Comparison of ENCODE assay signal across 15 cellular contexts in the genomic region with DNA sequence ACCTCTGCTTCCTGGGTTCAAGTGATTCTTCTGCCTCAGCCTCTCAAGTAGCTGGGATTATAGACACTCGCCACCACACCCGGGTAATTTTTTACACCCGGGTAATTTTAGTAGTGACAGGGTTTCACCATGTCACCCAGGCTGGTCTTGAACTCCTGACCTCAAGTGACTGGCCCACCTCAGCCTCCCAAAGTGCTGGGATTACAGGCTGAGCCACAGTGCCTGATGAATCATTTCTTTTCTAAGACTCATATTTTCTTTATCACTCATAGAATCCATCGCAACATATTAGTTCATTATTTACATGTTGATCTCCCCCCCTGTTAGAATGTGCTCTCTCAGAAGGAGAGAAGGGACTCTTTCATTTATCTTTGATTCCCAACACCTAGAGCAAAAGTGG.
DNase-seq lines count a peak whose midpoint lies in the region; ATAC-seq and TF ChIP-seq lines count a peak whose summit lies in the region.
"Had no signal": no experiment of that assay in that cellular context is flagged by ENCODE, and none has a peak within 500 bp of the region (broad histone marks: within the 10 kb centered on the region; RNA-seq: fewer than 3 reads in every experiment).

No MANE protein-coding gene starts in this region.

- ATAC-seq in HG02571 (IDR thresholded peaks at IDR 0.05; ENCODE audit: unreplicated experiment), result no peak
- no peak for ATAC-seq in HG03521 (IDR thresholded peaks at IDR 0.05; ENCODE audit: unreplicated experiment)
- ATAC-seq: A549, HCT116 had no signal

- H3K27me3 Mint-ChIP-seq in CD8-positive, alpha-beta memory T cell, result peaks cover 0 to 4% of the 10 kb centered on the region in 2 donors
- H3K27me3 Mint-ChIP-seq: CD4-positive, CD25-positive, alpha-beta regulatory T cell had no signal

- no peak for TF ChIP-seq CTCF in brain microvascular endothelial cell (IDR thresholded peaks at IDR 0.05; ENCODE audit: low read depth, low read length, missing control alignments)
- no peak for TF ChIP-seq CTCF in stomach (IDR thresholded peaks at IDR 0.05)

- in situ Hi-C loops in brain microvascular endothelial cell (cut with HindIII; ENCODE audit: low pct_ligation_motif_present, low sequenced_read_pairs), result no loop called here

- H3K36me3 ChIP-seq in brain microvascular endothelial cell (replicated peaks) (no peaks in the 10 kb centered on the region), stomach (no peaks in the 10 kb centered on the region)
- H3K36me3 ChIP-seq in CD8-positive, alpha-beta memory T cell (ENCODE audit: insufficient read depth, low read length), result no peaks in the 10 kb centered on the region

- H3K27ac ChIP-seq in brain microvascular endothelial cell, result no peak overlapping the region
- no peak overlapping the region for H3K27ac ChIP-seq in CD8-positive, alpha-beta memory T cell (ENCODE audit: low read depth, low read length)
- H3K27ac ChIP-seq in stomach, result no peak overlapping the region
- H3K27ac ChIP-seq: A549, SK-N-MC had no signal

- POLR2A ChIA-PET in CD8-positive, alpha-beta memory T cell (lab: Charles Lee), result no interaction called here

- H3K27me3 ChIP-seq in brain microvascular endothelial cell (replicated peaks) (no peaks in the 10 kb centered on the region), stomach (no peaks in the 10 kb centered on the region)
- no peaks in the 10 kb centered on the region for H3K27me3 ChIP-seq in CD8-positive, alpha-beta memory T cell (ENCODE audit: insufficient read depth, low read length, poor library complexity, severe bottlenecking)

- no peaks in the 10 kb centered on the region for H3K9me3 ChIP-seq in CD8-positive, alpha-beta memory T cell (ENCODE audit: low read length)
- H3K9me3 ChIP-seq in stomach, result no peaks in the 10 kb centered on the region
- H3K9me3 ChIP-seq: A549 had no signal

- no peak for TF ChIP-seq EP300 in stomach (IDR thresholded peaks at IDR 0.05)

- no peak overlapping the region for H3K4me3 ChIP-seq in brain microvascular endothelial cell (ENCODE audit: low read depth, low read length)
- no peak overlapping the region for H3K4me3 ChIP-seq in CD8-positive, alpha-beta memory T cell (ENCODE audit: low read length)
- no peak overlapping the region for H3K4me3 ChIP-seq in stomach
- H3K4me3 ChIP-seq: A549, SK-N-MC had no signal

- peaks cover 0 to 5% (median 0%) of the 10 kb centered on the region in 5 donors for H3K9me3 Mint-ChIP-seq in CD8-positive, alpha-beta memory T cell

- CTCF ChIA-PET in CD8-positive, alpha-beta memory T cell (lab: Charles Lee), result no interaction called here

- DNase-seq in Daoy (ENCODE audit: low read depth), result peak; percentile 25
- DNase-seq in HT1080 (ENCODE audit: low read depth), result peak; percentile 45
- peak; percentile 56 for DNase-seq in brain microvascular endothelial cell
- DNase-seq in iris pigment epithelial cell (ENCODE audit: low read depth), result peak; percentile 36
- DNase-seq in CD8-positive, alpha-beta memory T cell, result no peak
- DNase-seq in stomach, result no peak
- DNase-seq: AML-193; CD4-positive, CD25-positive, alpha-beta regulatory T cell; DMS79; NCI-H1092 had no signal

- no peak for TF ChIP-seq POLR2A in stomach (IDR thresholded peaks at IDR 0.05)

- no peak overlapping the region for H3K4me3 Mint-ChIP-seq in CD8-positive, alpha-beta memory T cell
- H3K4me3 Mint-ChIP-seq: CD4-positive, CD25-positive, alpha-beta regulatory T cell had no signal

- H3K36me3 Mint-ChIP-seq in CD8-positive, alpha-beta memory T cell, result no peaks in the 10 kb centered on the region
- H3K36me3 Mint-ChIP-seq: CD4-positive, CD25-positive, alpha-beta regulatory T cell had no signal

- WGBS in stomach, 5 donors, result 84 to 93% (median 89%) methylated on average over 4 of the region's 4 CpGs

- intact Hi-C loops in stomach (cut with DNase I; ENCODE audit: low total_unique reads), result no loop called here

- H3K4me1 ChIP-seq in CD8-positive, alpha-beta memory T cell (ENCODE audit: insufficient read depth, low read length), result no peaks in the 10 kb centered on the region
- no peaks in the 10 kb centered on the region for H3K4me1 ChIP-seq in stomach
- H3K4me1 ChIP-seq: A549 had no signal

- no peaks in the 10 kb centered on the region for H3K4me1 Mint-ChIP-seq in CD8-positive, alpha-beta memory T cell
- H3K4me1 Mint-ChIP-seq: CD4-positive, CD25-positive, alpha-beta regulatory T cell had no signal

- H3K27ac Mint-ChIP-seq in CD8-positive, alpha-beta memory T cell, result no peak overlapping the region
- H3K27ac Mint-ChIP-seq: CD4-positive, CD25-positive, alpha-beta regulatory T cell had no signal

Comparison
In these comparisons a context has a peak if more than half of its experiments do, and no peak if none do; other contexts are left out.
1. DNase-seq: peak in Daoy (single experiment), HT1080 (single experiment), brain microvascular endothelial cell (single experiment) and iris pigment epithelial cell (single experiment); none in CD8-positive, alpha-beta memory T cell (0 of 5) and stomach (single experiment).